8 cellular contexts compared by ENCODE assay signal in genomic region chr10:72694476-72695369, GRCh38. TPM values are rescaled to one million over a fixed set of nuclear protein-coding genes. Genes with fewer than 3 reads are reported as not detected.
DNase-seq lines count a peak whose midpoint lies in the region; ATAC-seq and TF ChIP-seq lines count a peak whose summit lies in the region.

No MANE protein-coding gene starts in this region.

- no peaks in the 10 kb centered on the region for H3K27me3 ChIP-seq in RWPE2 (ENCODE audit: insufficient read depth, poor library complexity, severe bottlenecking)
- H3K27me3 ChIP-seq in tibial artery: no peaks in the 10 kb centered on the region

- H3K4me1 ChIP-seq in RWPE2 (ENCODE audit: insufficient read depth, poor library complexity, severe bottlenecking) (peaks cover 19% of the 10 kb centered on the region), tibial artery (peaks cover 0 to 52% (median 17%) of the 10 kb centered on the region in 4 donors)

- TF ChIP-seq CTCF in GM12873 (IDR thresholded peaks at IDR 0.05; ENCODE audit: insufficient read depth, low read depth, low read length, missing control alignments) (peak; percentile 39), RWPE2 (IDR thresholded peaks at IDR 0.05; ENCODE audit: poor library complexity, severe bottlenecking) (peak; percentile 67), fibroblast of villous mesenchyme (IDR thresholded peaks at IDR 0.05; ENCODE audit: insufficient read depth, low read depth, low read length) (peak; percentile 52), tibial artery (IDR thresholded peaks at IDR 0.05) (peak; percentile 51 to 56)

- intact Hi-C loops in tibial artery (cut with DNase I; ENCODE audit: low total_unique reads): loop anchor here (10.0 kb wide), 1 partner anchor 70 kb away; the partner anchor contains the start of gene MICU1

- 0 out of 2 replicates have a peak, but pooled peaks cover 3% of the 10 kb centered on the region for H3K36me3 ChIP-seq in RWPE2 (ENCODE audit: low read depth)
- no peaks in the 10 kb centered on the region for H3K36me3 ChIP-seq in tibial artery

- H3K27ac ChIP-seq in RWPE2 (ENCODE audit: poor library complexity, severe bottlenecking): no peak overlapping the region
- peak overlapping the region; percentile 26 to 91 for H3K27ac ChIP-seq in tibial artery

- peak; percentile 40 for DNase-seq in AG08395 (ENCODE audit: low spot score)
- DNase-seq in RWPE2 (ENCODE audit: low spot score): no peak
- DNase-seq in fibroblast of villous mesenchyme (ENCODE audit: low read depth): peak; percentile 52
- no peak for DNase-seq in tibial artery
- no peak for DNase-seq in iPS-NIHi7 (ENCODE audit: extremely low spot score)
- DNase-seq in stimulated activated CD4-positive, alpha-beta T cell treated with anti-CD3 and anti-CD28 coated beads, Interleukin-12 subunit alpha, Interleukin-12 subunit beta, amount 100 ng/mL, for 4 hours: no peak
- DNase-seq in NCI-H1092 (lab: John Stamatoyannopoulos, UW): no peak

- H3K4me3 ChIP-seq in RWPE2 (ENCODE audit: severe bottlenecking): no peak overlapping the region
- H3K4me3 ChIP-seq in fibroblast of villous mesenchyme (ENCODE audit: low read depth, low read length): no peak overlapping the region
- H3K4me3 ChIP-seq in tibial artery: peak overlapping the region in 1 of 2 donors; percentile 33

- no peak for ATAC-seq in RWPE2 (ENCODE audit: low read depth)

- H3K9me3 ChIP-seq in RWPE2 (ENCODE audit: severe bottlenecking) (no peaks in the 10 kb centered on the region), tibial artery (no peaks in the 10 kb centered on the region)

RNA-seq across cellular contexts. Expression of gene MCU, which starts 2.8 kb away (rescaled TPM):
- total RNA-seq in fibroblast of villous mesenchyme: 40.9 and 41.9 TPM in 2 replicates

Comparison
In these comparisons a context has a peak if more than half of its experiments do, and no peak if none do; other contexts are left out.
1. DNase-seq: peak in AG08395 (single experiment) and fibroblast of villous mesenchyme (single experiment); none in RWPE2 (single experiment), tibial artery (0 of 2), iPS-NIHi7 (single experiment), stimulated activated CD4-positive, alpha-beta T cell treated with anti-CD3 and anti-CD28 coated beads, Interleukin-12 subunit alpha, Interleukin-12 subunit beta, amount 100 ng/mL, for 4 hours (single experiment) and NCI-H1092 (single experiment).
2. Peak in every context shown above with its lines, with median percentiles within 50 percentile points of each other: CTCF ChIP-seq.